Comparison of ENCODE assay signal across 8 cellular contexts in the genomic region with DNA sequence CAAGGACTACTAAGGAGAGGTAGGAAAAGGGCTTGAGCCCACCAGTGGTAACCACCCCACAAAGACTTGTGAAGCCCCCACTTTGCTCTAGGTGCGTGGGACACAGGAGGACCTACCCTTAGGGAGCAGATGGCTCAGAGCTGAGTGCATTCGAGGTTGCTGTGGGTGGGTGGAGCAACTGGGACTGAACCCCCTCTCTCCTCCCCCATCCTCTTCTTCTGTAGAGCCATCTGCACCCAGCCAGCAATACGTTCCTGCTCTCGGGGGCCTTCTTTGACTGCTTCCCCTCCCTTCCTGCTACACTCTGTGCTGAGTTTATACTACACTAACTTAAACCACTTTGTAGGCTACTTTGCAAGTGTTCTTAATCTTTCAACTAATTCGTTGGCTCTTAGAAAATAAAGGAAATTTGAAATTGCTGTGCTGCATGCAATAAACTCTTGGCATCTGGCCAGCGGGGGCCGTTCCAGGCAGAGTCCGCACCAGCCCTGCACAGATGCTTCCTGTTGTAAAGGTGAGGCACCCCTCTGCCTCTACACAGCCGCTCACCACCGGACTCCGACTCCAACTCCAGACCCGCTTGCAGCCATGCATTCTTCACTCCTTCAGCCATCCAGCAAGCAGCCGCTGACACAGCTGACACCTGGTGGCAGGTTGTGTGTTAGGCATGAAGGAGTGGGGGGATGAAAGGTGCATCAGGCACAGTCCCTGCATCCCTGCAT. TPM values are rescaled to one million over a fixed set of nuclear protein-coding genes. Genes with fewer than 3 reads are reported as not detected.
A peak's percentile ranks its signal among the peaks of the same experiment; 100 is the strongest.
DNase-seq lines count a peak whose midpoint lies in the region; ATAC-seq, FAIRE-seq and TF ChIP-seq lines count a peak whose summit lies in the region.

No MANE protein-coding gene starts in this region.

- no peak for FAIRE-seq in RCC 7860 (lab: Jason Lieb, UNC)

- ATAC-seq in naive thymus-derived CD8-positive, alpha-beta T cell, result peak; percentile 77 to 86
- no peak for ATAC-seq in HG02840 (IDR thresholded peaks at IDR 0.05; ENCODE audit: low FRiP score, unreplicated experiment)

- TF ChIP-seq CTCF in dorsolateral prefrontal cortex (IDR thresholded peaks at IDR 0.05 in 54 of 56, conservative IDR thresholded peaks at IDR 0.05 in 2 of 56; ENCODE audit: low read depth in 1 of 56, partially characterized antibody in 56 of 56), result peak in 40 of 56 donors; percentile 10 to 50 (median 28)
- peak; percentile 15 to 53 (median 36) for TF ChIP-seq CTCF in uterus (IDR thresholded peaks at IDR 0.05)

- DNase-seq in GF-D8 (lab: John Stamatoyannopoulos, UW) (peak; percentile 22), NCI-H1105 (lab: John Stamatoyannopoulos, UW) (peak; percentile 73), dorsolateral prefrontal cortex (peak in 5 of 10 donors; percentile 8 to 67 (median 44)), uterus (peak; percentile 52), RCC 7860 (ENCODE audit: low spot score) (no peak)
- DNase-seq in activated CD4-positive, alpha-beta T cell treated with anti-CD3 and anti-CD28 coated beads for 1 hour, result peak; percentile 11
- DNase-seq in naive thymus-derived CD8-positive, alpha-beta T cell, result peak; percentile 7 to 64 (median 36)

- intact Hi-C loops in dorsolateral prefrontal cortex (cut with DNase I) (no loop called here), uterus (cut with DNase I; ENCODE audit: low total_unique reads) (no loop called here)

- POLR2A ChIA-PET in naive thymus-derived CD8-positive, alpha-beta T cell (lab: Charles Lee), result no interaction called here

- H3K4me3 ChIP-seq in dorsolateral prefrontal cortex (no peak overlapping the region), uterus (no peak overlapping the region)

- no peaks in the 10 kb centered on the region for H3K36me3 Mint-ChIP-seq in naive thymus-derived CD8-positive, alpha-beta T cell

- peaks cover 0 to 19% (median 12%) of the 10 kb centered on the region in 5 donors for H3K27me3 Mint-ChIP-seq in naive thymus-derived CD8-positive, alpha-beta T cell

- H3K27ac ChIP-seq in dorsolateral prefrontal cortex (no peak overlapping the region), uterus (no peak overlapping the region)

- H3K4me3 Mint-ChIP-seq in naive thymus-derived CD8-positive, alpha-beta T cell, result peak overlapping the region; percentile 37 to 87 (median 74)

- H3K27ac Mint-ChIP-seq in naive thymus-derived CD8-positive, alpha-beta T cell, result peak overlapping the region in 3 of 10 donors; percentile 45 to 71 (median 71)

- H3K36me3 ChIP-seq in uterus, result no peaks in the 10 kb centered on the region

- no peak for TF ChIP-seq POLR2A in uterus (IDR thresholded peaks at IDR 0.05)

- H3K9me3 Mint-ChIP-seq in naive thymus-derived CD8-positive, alpha-beta T cell, result no peaks in the 10 kb centered on the region

- H3K27me3 ChIP-seq in dorsolateral prefrontal cortex (peaks cover 0 to 27% (median 0%) of the 10 kb centered on the region in 45 donors), uterus (no peaks in the 10 kb centered on the region)

- H3K4me1 Mint-ChIP-seq in naive thymus-derived CD8-positive, alpha-beta T cell, result peaks cover 6 to 20% (median 11%) of the 10 kb centered on the region in 4 donors

- no peaks in the 10 kb centered on the region for H3K9me3 ChIP-seq in uterus

- no peaks in the 10 kb centered on the region for H3K4me1 ChIP-seq in uterus

RNA-seq across cellular contexts. Expression of gene GLIS1, which starts 57.2 kb away (rescaled TPM):
- total RNA-seq in dorsolateral prefrontal cortex (10 to 100 TPM in 35 of 120 experiments, 1 to 10 TPM in 85; 2.8 to 18.5 (median 9.0) TPM), uterus (1 to 10 TPM in 1 of 4 donors, under 1 TPM in 1, not detected in 2; 0.21 to 1.0 TPM)
- not detected for total RNA-seq in naive thymus-derived CD8-positive, alpha-beta T cell
- not detected for polyA plus RNA-seq in naive thymus-derived CD8-positive, alpha-beta T cell
